ENCODE assay signal across 26 cellular contexts in the genomic region with DNA sequence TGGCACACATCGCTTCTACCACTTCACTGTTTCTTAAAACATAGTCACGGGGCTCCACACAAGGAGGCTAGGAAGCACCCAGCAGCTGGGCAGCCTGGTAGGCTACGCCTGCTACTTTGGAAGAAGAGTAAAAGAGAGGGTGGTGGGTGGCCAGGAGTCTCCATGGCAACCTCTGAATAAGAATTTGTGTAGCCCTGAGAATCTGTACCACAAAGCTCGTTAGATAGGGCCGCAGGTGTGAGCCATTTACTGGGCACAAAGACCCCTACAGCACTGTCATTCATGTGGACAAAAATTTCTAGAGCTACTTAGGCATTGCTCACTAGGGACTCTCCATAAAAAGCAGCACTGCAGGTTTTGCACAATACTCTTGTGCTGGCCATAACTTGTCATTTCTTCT. TPM values are rescaled to one million over a fixed set of nuclear protein-coding genes. Genes with fewer than 3 reads are reported as not detected.
"Had no signal": no experiment of that assay in that cellular context is flagged by ENCODE, and none has a peak within 500 bp of the region (broad histone marks: within the 10 kb centered on the region; RNA-seq: fewer than 3 reads in every experiment).

No MANE protein-coding gene starts in this region.

- H3K79me2 ChIP-seq: parathyroid adenoma had no signal

- H3K27ac ChIP-seq: heart left ventricle, parathyroid adenoma, psoas muscle, right lobe of liver, suprapubic skin, thyroid gland, uterus had no signal

- H2AFZ ChIP-seq: parathyroid adenoma had no signal

- H3K9me3 ChIP-seq: heart left ventricle, mucosa of descending colon, psoas muscle, right lobe of liver, suprapubic skin, thyroid gland, uterus had no signal

- H3K4me1 Mint-ChIP-seq: natural killer cell; stimulated activated effector memory CD8-positive, alpha-beta T cell treated with anti-CD3 and anti-CD28 coated beads, Interleukin-12 subunit alpha, Interleukin-12 subunit beta, amount 100 ng/mL, for 72 hours had no signal

- H3K4me1 ChIP-seq: heart left ventricle, parathyroid adenoma, psoas muscle, right lobe of liver, suprapubic skin, thyroid gland, uterus had no signal

- H3K27me3 ChIP-seq: heart left ventricle, right lobe of liver, suprapubic skin, thyroid gland, uterus had no signal

- FAIRE-seq: colon, frontal cortex had no signal

- H3K4me3 Mint-ChIP-seq: natural killer cell; stimulated activated effector memory CD8-positive, alpha-beta T cell treated with anti-CD3 and anti-CD28 coated beads, Interleukin-12 subunit alpha, Interleukin-12 subunit beta, amount 100 ng/mL, for 72 hours; type B pancreatic cell had no signal

- DNase-seq: dermis blood vessel endothelial cell; effector CD4-positive, alpha-beta T cell; heart left ventricle; kidney glomerular epithelial cell; mucosa of descending colon; natural killer cell; psoas muscle; retina; right lobe of liver; stimulated activated CD4-positive, alpha-beta T cell treated with anti-CD3 and anti-CD28 coated beads, Interleukin-4, amount 100 ng/mL, for 1 hour; stimulated activated CD8-positive, alpha-beta memory T cell treated with anti-CD3 and anti-CD28 coated beads, Interleukin-4, amount 100 ng/mL, for 48 hours; stimulated activated naive CD8-positive, alpha-beta T cell treated with anti-CD3 and anti-CD28 coated beads, Interleukin-15, Interleukin-2, amounts not matched to agents 100 U/mL and 50 U/mL, for 24 hours; thyroid gland; uterus had no signal

- ATAC-seq: esophagus mucosa; heart left ventricle; mucosa of descending colon; natural killer cell; psoas muscle; right lobe of liver; stimulated activated effector memory CD8-positive, alpha-beta T cell treated with anti-CD3 and anti-CD28 coated beads, Interleukin-12 subunit alpha, Interleukin-12 subunit beta, amount 100 ng/mL, for 72 hours; stimulated activated naive CD8-positive, alpha-beta T cell treated with anti-CD3 and anti-CD28 coated beads, Interleukin-15, Interleukin-2, amounts not matched to agents 100 U/mL and 50 U/mL, for 24 hours had no signal

- H3K36me3 ChIP-seq: heart left ventricle, right lobe of liver, suprapubic skin, thyroid gland, uterus had no signal

- H3K27ac Mint-ChIP-seq: natural killer cell; stimulated activated effector memory CD8-positive, alpha-beta T cell treated with anti-CD3 and anti-CD28 coated beads, Interleukin-12 subunit alpha, Interleukin-12 subunit beta, amount 100 ng/mL, for 72 hours; type B pancreatic cell had no signal

- H3K36me3 Mint-ChIP-seq: natural killer cell; stimulated activated effector memory CD8-positive, alpha-beta T cell treated with anti-CD3 and anti-CD28 coated beads, Interleukin-12 subunit alpha, Interleukin-12 subunit beta, amount 100 ng/mL, for 72 hours; type B pancreatic cell had no signal

- H3K9me3 Mint-ChIP-seq: natural killer cell; stimulated activated effector memory CD8-positive, alpha-beta T cell treated with anti-CD3 and anti-CD28 coated beads, Interleukin-12 subunit alpha, Interleukin-12 subunit beta, amount 100 ng/mL, for 72 hours; type B pancreatic cell had no signal

- H3K9ac ChIP-seq: parathyroid adenoma had no signal

- H3K4me3 ChIP-seq: heart left ventricle, mucosa of descending colon, psoas muscle, right lobe of liver, suprapubic skin, thyroid gland, uterus had no signal

RNA-seq across cellular contexts. Expression of gene KCNK12, which starts 45.7 kb away (rescaled TPM):
- total RNA-seq: esophagus mucosa, liver, lung microvascular endothelial cell, mesenteric fat pad, myocyte, psoas muscle, right lobe of liver had no signal
- polyA plus RNA-seq: fibroblast of lung, liver had no signal
